22 cellular contexts compared by ENCODE assay signal in genomic region chr9:105320568-105320967, GRCh38.
DNase-seq lines count a peak whose midpoint lies in the region; ATAC-seq and TF ChIP-seq lines count a peak whose summit lies in the region.
"Had no signal": no experiment of that assay in that cellular context is flagged by ENCODE, and none has a peak within 500 bp of the region (broad histone marks: within the 10 kb centered on the region; RNA-seq: fewer than 3 reads in every experiment).

No MANE protein-coding gene starts in this region.

- H3K4me3 ChIP-seq in foreskin fibroblast (ENCODE audit: low read depth in 1 of 2, low read length in 2 of 2): no peak overlapping the region
- H3K4me3 ChIP-seq: left ventricle myocardium inferior, pancreas, smooth muscle cell, upper lobe of left lung had no signal

- ATAC-seq in GM18517 (IDR thresholded peaks at IDR 0.05; ENCODE audit: unreplicated experiment): peak; percentile 81
- ATAC-seq in GM21447 (IDR thresholded peaks at IDR 0.05; ENCODE audit: unreplicated experiment): peak; percentile 72
- peak; percentile 66 for ATAC-seq in HG02938 (IDR thresholded peaks at IDR 0.05; ENCODE audit: unreplicated experiment)
- ATAC-seq in HG03575 (IDR thresholded peaks at IDR 0.05; ENCODE audit: extremely low read depth, insufficient number of reproducible peaks, low FRiP score, unreplicated experiment): peak; percentile 42
- ATAC-seq in GM18858 (IDR thresholded peaks at IDR 0.05; ENCODE audit: unreplicated experiment): no peak
- ATAC-seq: foreskin keratinocyte; pancreas; SK-N-SH treated with all-trans-retinoic acid at 6 μM for 48 hours; stimulated activated naive B cell treated with anti-CD40 and anti-IgM and Interleukin-4, amounts not matched to agents 10 μg/mL and 1 μg/mL and 100 μg/mL, for 72 hours had no signal

- DNase-seq in foreskin fibroblast (no peak), NCI-H524 (lab: John Stamatoyannopoulos, UW) (no peak)
- no peak for DNase-seq in effector CD8-positive, alpha-beta T cell (lab: John Stamatoyannopoulos, UW)
- DNase-seq: ACHN; activated CD4-positive, alpha-beta memory T cell treated with anti-CD3 and anti-CD28 coated beads for 36 hours; activated T-cell treated with anti-CD3 and anti-CD28 coated beads, Interleukin-2, amount 50 U/mL, for 48 hours; CD4-positive, alpha-beta memory T cell; central memory CD4-positive, alpha-beta T cell; foreskin keratinocyte; left ventricle myocardium inferior; NCI-H2107; NCI-H69; pancreas; stimulated activated naive B cell treated with anti-CD40 and anti-IgM and Interleukin-4, amounts not matched to agents 10 μg/mL and 1 μg/mL and 100 μg/mL, for 72 hours; upper lobe of left lung had no signal

- no peak for TF ChIP-seq CTCF in foreskin fibroblast (IDR thresholded peaks at IDR 0.05; ENCODE audit: low read depth, low read length)
